Comparison of ENCODE assay signal across 8 cellular contexts in the genomic region with DNA sequence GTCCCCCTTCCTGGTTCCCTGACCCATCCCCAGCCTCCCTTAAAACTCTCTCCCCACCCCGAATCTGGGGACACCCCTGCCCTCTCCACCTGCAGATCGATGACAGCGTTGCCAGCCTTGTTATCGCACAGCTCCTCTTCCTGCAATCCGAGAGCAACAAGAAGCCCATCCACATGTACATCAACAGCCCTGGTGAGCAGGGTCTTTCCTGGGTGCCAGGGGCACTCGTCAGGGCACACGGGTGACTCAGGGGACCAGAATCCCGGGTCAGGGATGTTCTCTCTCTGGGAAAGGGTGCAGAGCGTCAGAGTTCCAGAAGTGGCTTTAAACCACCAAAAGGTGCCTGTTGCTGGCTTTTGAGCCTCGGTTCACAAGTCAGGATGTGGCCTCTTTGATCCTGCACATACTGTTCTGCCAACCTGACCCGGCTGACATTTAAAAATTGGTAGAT. TPM values are rescaled to one million over a fixed set of nuclear protein-coding genes. Genes with fewer than 3 reads are reported as not detected.
A peak's percentile ranks its signal among the peaks of the same experiment; 100 is the strongest.
DNase-seq lines count a peak whose midpoint lies in the region; TF ChIP-seq lines count a peak whose summit lies in the region.

No MANE protein-coding gene starts in this region.

- TF ChIP-seq CTCF in esophagus muscularis mucosa (IDR thresholded peaks at IDR 0.05) (no peak), retinal pigment epithelial cell (conservative IDR thresholded peaks at IDR 0.05; ENCODE audit: low read depth, low read length) (no peak)

- H3K9ac ChIP-seq in GM23248 = peak overlapping the region; percentile 83

- H3K27ac Mint-ChIP-seq in activated CD4-positive, alpha-beta T cell treated with anti-CD3 and anti-CD28 coated beads, Interleukin-2, amount 10 ng/mL, durations not matched to agents 24 days and 14 days = peak overlapping the region; percentile 98

- H3K4me3 ChIP-seq in GM23248 (peak overlapping the region; percentile 78), esophagus muscularis mucosa (peak overlapping the region; percentile 71 to 93 (median 88)), retinal pigment epithelial cell (ENCODE audit: low read length) (peak overlapping the region; percentile 76)

- TF ChIP-seq POLR2A in esophagus muscularis mucosa (IDR thresholded peaks at IDR 0.05; ENCODE audit: low read depth) = no peak

- H2AFZ ChIP-seq in GM23248 = peak overlapping the region; percentile 86

- no peak overlapping the region for H3K27ac ChIP-seq in GM23248
- peak overlapping the region; percentile 87 to 92 (median 90) for H3K27ac ChIP-seq in esophagus muscularis mucosa (replicated peaks in 1 of 4)

- DNase-seq in GM23248 (peak; percentile 26), esophagus muscularis mucosa (ENCODE audit: extremely low spot score) (no peak), retinal pigment epithelial cell (ENCODE audit: low read depth) (no peak), SHP77 (lab: John Stamatoyannopoulos, UW) (no peak), occipital lobe (lab: John Stamatoyannopoulos, UW) (no peak), H4 (ENCODE audit: low spot score) (no peak), NCI-H146 treated with DMSO at 0.1 percent for 48 hours (lab: John Stamatoyannopoulos, UW; ENCODE audit: unreplicated experiment) (no peak)
- DNase-seq in activated CD4-positive, alpha-beta T cell treated with anti-CD3 and anti-CD28 coated beads, Interleukin-2, amount 10 ng/mL, durations not matched to agents 24 days and 14 days = peak; percentile 82

- no peaks in the 10 kb centered on the region for H3K27me3 ChIP-seq in GM23248 (replicated peaks; ENCODE audit: insufficient read depth)
- no peaks in the 10 kb centered on the region for H3K27me3 ChIP-seq in esophagus muscularis mucosa

- H3F3A ChIP-seq in GM23248 (ENCODE audit: insufficient read depth) = no peaks in the 10 kb centered on the region

- WGBS in GM23248 (ENCODE audit: low coverage in 1 of 2, low lambda C conversion rate in 2 of 2, missing lambda C conversion rate in 2 of 2), 2 experiments = 27 to 34% methylated on average over 11 of the region's 11 CpGs
- whole genome bisulfite sequencing in esophagus muscularis mucosa = 25% methylated on average over 11 of the region's 11 CpGs

- intact Hi-C loops in activated CD4-positive, alpha-beta T cell treated with anti-CD3 and anti-CD28 coated beads, Interleukin-2, amount 10 ng/mL, durations not matched to agents 24 days and 14 days (cut with micrococcal nuclease) = loop anchor here (2.0 kb wide), 1 partner anchor 98 kb away; no protein-coding TSS in a partner anchor
- intact Hi-C loops in esophagus muscularis mucosa (cut with DNase I) = no loop called here

- no peak for TF ChIP-seq EP300 in esophagus muscularis mucosa (IDR thresholded peaks at IDR 0.05)

- peak overlapping the region; percentile 86 for H3K4me2 ChIP-seq in GM23248 (ENCODE audit: unreplicated experiment)

- no peaks in the 10 kb centered on the region for H3K9me3 Mint-ChIP-seq in activated CD4-positive, alpha-beta T cell treated with anti-CD3 and anti-CD28 coated beads, Interleukin-2, amount 10 ng/mL, durations not matched to agents 24 days and 14 days

- no peaks in the 10 kb centered on the region for H3K27me3 Mint-ChIP-seq in activated CD4-positive, alpha-beta T cell treated with anti-CD3 and anti-CD28 coated beads, Interleukin-2, amount 10 ng/mL, durations not matched to agents 24 days and 14 days

- H3K4me1 Mint-ChIP-seq in activated CD4-positive, alpha-beta T cell treated with anti-CD3 and anti-CD28 coated beads, Interleukin-2, amount 10 ng/mL, durations not matched to agents 24 days and 14 days = peaks cover 17% of the 10 kb centered on the region

- H3K79me2 ChIP-seq in GM23248 (ENCODE audit: insufficient read depth) = peaks cover 26% of the 10 kb centered on the region

- no peaks in the 10 kb centered on the region for H3K9me2 ChIP-seq in GM23248 (ENCODE audit: insufficient read depth)

- in situ Hi-C loops in GM23248 (cut with MboI) = no loop called here

- H3K4me1 ChIP-seq in GM23248 (ENCODE audit: insufficient read depth) = no peaks in the 10 kb centered on the region
- H3K4me1 ChIP-seq in esophagus muscularis mucosa = peaks cover 7 to 21% (median 18%) of the 10 kb centered on the region in 4 donors

- peaks cover 7% of the 10 kb centered on the region; the same call in 1 of the 2 replicates for H3K36me3 ChIP-seq in GM23248 (ENCODE audit: low read depth)
- peaks cover 21 to 43% (median 42%) of the 10 kb centered on the region in 4 donors for H3K36me3 ChIP-seq in esophagus muscularis mucosa

- H3K9me3 ChIP-seq in GM23248 (ENCODE audit: low read depth) (no peaks in the 10 kb centered on the region), esophagus muscularis mucosa (no peaks in the 10 kb centered on the region)

- peaks cover 36% of the 10 kb centered on the region for H3K36me3 Mint-ChIP-seq in activated CD4-positive, alpha-beta T cell treated with anti-CD3 and anti-CD28 coated beads, Interleukin-2, amount 10 ng/mL, durations not matched to agents 24 days and 14 days (ENCODE audit: low read depth)

- peak overlapping the region; percentile 100 for H3K4me3 Mint-ChIP-seq in activated CD4-positive, alpha-beta T cell treated with anti-CD3 and anti-CD28 coated beads, Interleukin-2, amount 10 ng/mL, durations not matched to agents 24 days and 14 days

- H4K20me1 ChIP-seq in GM23248 (ENCODE audit: insufficient read depth) = no peaks in the 10 kb centered on the region

RNA-seq across cellular contexts. Expression of a gene that starts 1.0 kb away (rescaled TPM):
- 87.1 and 99.8 TPM in 2 replicates for total RNA-seq in GM23248 (2014; rRNA removed; shearing (Covaris generic))
- 96.0 and 101 TPM in 2 replicates for polyA plus RNA-seq in GM23248 (2016; fragmentation: Nextera tagmentation; extraction: Ambion mirVana)
- total RNA-seq in activated CD4-positive, alpha-beta T cell treated with anti-CD3 and anti-CD28 coated beads, Interleukin-2, amount 10 ng/mL, durations not matched to agents 24 days and 14 days = 190 and 192 TPM in 2 replicates
- total RNA-seq in esophagus muscularis mucosa = 100 to 1,000 TPM in 2 of 4 donors, 10 to 100 TPM in 2; 77.2 to 111 (median 94.2) TPM
- 28.2 TPM for total RNA-seq in occipital lobe
- total RNA-seq in H4 (2014; rRNA removed; shearing (Covaris generic)) = 76.4 and 122 TPM in 2 replicates

RNA-seq across cellular contexts. Expression of a gene that starts 10.2 kb away (rescaled TPM):
- total RNA-seq in GM23248 (2014; rRNA removed; shearing (Covaris generic)) = 20.2 and 48.5 TPM in 2 replicates
- polyA plus RNA-seq in GM23248 (2016; fragmentation: Nextera tagmentation; extraction: Ambion mirVana) = 72.4 and 79.8 TPM in 2 replicates
- 23.9 and 25.0 TPM in 2 replicates for total RNA-seq in activated CD4-positive, alpha-beta T cell treated with anti-CD3 and anti-CD28 coated beads, Interleukin-2, amount 10 ng/mL, durations not matched to agents 24 days and 14 days
- total RNA-seq in esophagus muscularis mucosa (100 to 1,000 TPM in 1 of 4 donors, 10 to 100 TPM in 3; 55.2 to 109 (median 71.8) TPM), occipital lobe (21.2 TPM)
- total RNA-seq in H4 (2014; rRNA removed; shearing (Covaris generic)) = 28.1 and 30.8 TPM in 2 replicates

RNA-seq across cellular contexts. Expression of a gene that starts 13.4 kb away (rescaled TPM):
- 0.22 and 0.89 TPM in 2 replicates for total RNA-seq in GM23248 (2014; rRNA removed; shearing (Covaris generic))
- polyA plus RNA-seq in GM23248 (2016; fragmentation: Nextera tagmentation; extraction: Ambion mirVana) = 0.72 and 0.75 TPM in 2 replicates
- 1.5 and 1.8 TPM in 2 replicates for total RNA-seq in activated CD4-positive, alpha-beta T cell treated with anti-CD3 and anti-CD28 coated beads, Interleukin-2, amount 10 ng/mL, durations not matched to agents 24 days and 14 days
- total RNA-seq in esophagus muscularis mucosa = 1 to 10 TPM; 1.3 to 3.7 (median 2.4) TPM
- total RNA-seq in occipital lobe = 3.6 TPM
- total RNA-seq in H4 (2014; rRNA removed; shearing (Covaris generic)) = 0.55 and 0.77 TPM in 2 replicates

RNA-seq across cellular contexts. Expression of a gene that starts 29.0 kb away (rescaled TPM):
- total RNA-seq in GM23248 (2014; rRNA removed; shearing (Covaris generic)) = 0.22 and 1.0 TPM in 2 replicates
- 0.16 TPM in 1 of 2 replicates, not detected in the other for polyA plus RNA-seq in GM23248 (2016; fragmentation: Nextera tagmentation; extraction: Ambion mirVana)
- total RNA-seq in activated CD4-positive, alpha-beta T cell treated with anti-CD3 and anti-CD28 coated beads, Interleukin-2, amount 10 ng/mL, durations not matched to agents 24 days and 14 days = 0.28 TPM in 1 of 2 replicates, not detected in the other
- not detected for total RNA-seq in esophagus muscularis mucosa
- total RNA-seq in occipital lobe = not detected
- not detected in 2 replicates for total RNA-seq in H4 (2014; rRNA removed; shearing (Covaris generic))

RNA-seq across cellular contexts. Expression of a gene that starts 30.6 kb away (rescaled TPM):
- total RNA-seq in GM23248 (2014; rRNA removed; shearing (Covaris generic)) = 43.3 and 48.7 TPM in 2 replicates
- 41.2 and 44.0 TPM in 2 replicates for polyA plus RNA-seq in GM23248 (2016; fragmentation: Nextera tagmentation; extraction: Ambion mirVana)
- 60.7 and 63.5 TPM in 2 replicates for total RNA-seq in activated CD4-positive, alpha-beta T cell treated with anti-CD3 and anti-CD28 coated beads, Interleukin-2, amount 10 ng/mL, durations not matched to agents 24 days and 14 days
- total RNA-seq in esophagus muscularis mucosa = 10 to 100 TPM; 43.6 to 61.0 (median 56.8) TPM
- 36.0 TPM for total RNA-seq in occipital lobe
- 41.1 and 48.4 TPM in 2 replicates for total RNA-seq in H4 (2014; rRNA removed; shearing (Covaris generic))

Comparison
In these comparisons a context has a peak if more than half of its experiments do, and no peak if none do; other contexts are left out.
1. DNase-seq: peak in GM23248 (single experiment) and activated CD4-positive, alpha-beta T cell treated with anti-CD3 and anti-CD28 coated beads, Interleukin-2, amount 10 ng/mL, durations not matched to agents 24 days and 14 days (single experiment); none in esophagus muscularis mucosa (single experiment), retinal pigment epithelial cell (single experiment), SHP77 (0 of 2), occipital lobe (single experiment), H4 (single experiment) and NCI-H146 treated with DMSO at 0.1 percent for 48 hours (single experiment).
2. Peak in every context shown above with its lines, with median percentiles within 50 percentile points of each other: H3K4me3 ChIP-seq.